8 cellular contexts compared by ENCODE assay signal in the genomic region with DNA sequence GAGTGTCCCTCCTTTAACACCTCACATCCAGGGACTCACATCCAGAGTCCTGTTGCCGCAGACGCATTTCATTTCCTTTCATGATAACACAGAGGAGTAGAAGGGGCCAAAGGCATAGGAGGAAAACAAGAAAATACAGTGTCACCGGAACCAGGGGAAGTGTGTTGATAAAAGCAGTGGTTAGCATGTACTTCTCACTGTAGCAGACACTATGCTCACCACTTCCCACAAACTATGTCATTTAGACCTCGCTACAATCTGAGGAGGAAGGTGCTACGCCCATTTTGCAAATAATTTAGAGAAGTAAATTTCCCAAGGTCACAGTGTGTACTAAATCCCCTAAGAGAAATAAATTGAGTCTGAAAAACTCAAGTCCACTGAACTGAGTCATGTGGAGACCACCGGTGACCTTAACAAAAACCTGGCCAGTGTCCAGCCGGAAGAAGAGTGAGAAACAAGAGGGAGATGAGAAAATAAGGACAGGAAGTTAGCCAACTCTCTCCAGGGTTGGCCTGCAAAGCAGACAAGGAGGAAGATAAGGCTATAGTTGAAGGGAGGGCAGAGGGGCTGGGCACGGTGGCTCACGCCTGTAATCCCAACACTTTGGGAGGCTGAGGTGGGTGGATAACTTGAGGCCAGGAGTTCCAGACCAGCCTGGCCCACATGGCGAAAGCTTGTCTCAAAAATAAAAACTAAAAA. TPM values are rescaled to one million over a fixed set of nuclear protein-coding genes. Genes with fewer than 3 reads are reported as not detected.
DNase-seq lines count a peak whose midpoint lies in the region; ATAC-seq and TF ChIP-seq lines count a peak whose summit lies in the region.

No MANE protein-coding gene starts in this region.

- peaks cover 0 to 1% of the 10 kb centered on the region in 2 donors for H3K36me3 Mint-ChIP-seq in activated T-cell treated with anti-CD3 and anti-CD28 coated beads, Interleukin-2, amount 50 U/mL, for 72 hours (ENCODE audit: insufficient read depth in 2 of 2)
- H3K36me3 Mint-ChIP-seq in activated naive CD4-positive, alpha-beta T cell treated with anti-CD3 and anti-CD28 coated beads, Interleukin-2, amount 50 U/mL, for 72 hours: peaks cover 0 to 6% of the 10 kb centered on the region in 2 donors
- H3K36me3 Mint-ChIP-seq in nephron (ENCODE audit: low read depth): peaks cover 4% of the 10 kb centered on the region

- peak overlapping the region; percentile 22 for H3K27ac Mint-ChIP-seq in activated T-cell treated with anti-CD3 and anti-CD28 coated beads, Interleukin-2, amount 50 U/mL, for 72 hours
- H3K27ac Mint-ChIP-seq in activated naive CD4-positive, alpha-beta T cell treated with anti-CD3 and anti-CD28 coated beads, Interleukin-2, amount 50 U/mL, for 72 hours: peak overlapping the region; percentile 17 to 63
- peak overlapping the region; percentile 21 to 35 (median 24) for H3K27ac Mint-ChIP-seq in nephron

- DNase-seq in activated T-cell treated with anti-CD3 and anti-CD28 coated beads, Interleukin-2, amount 50 U/mL, for 72 hours: peak in 1 of 2 donors; percentile 5
- DNase-seq in activated T-cell treated with anti-CD3 and anti-CD28 coated beads for 4 hours (no peak), SHP77 treated with DMSO at 0.1 percent for 48 hours (lab: John Stamatoyannopoulos, UW) (no peak)
- no peak for DNase-seq in activated naive CD4-positive, alpha-beta T cell treated with anti-CD3 and anti-CD28 coated beads, Interleukin-2, amount 50 U/mL, for 72 hours (ENCODE audit: low spot score in 2 of 2)

- H3K27me3 Mint-ChIP-seq in activated T-cell treated with anti-CD3 and anti-CD28 coated beads, Interleukin-2, amount 50 U/mL, for 72 hours (ENCODE audit: low read depth): peaks cover 30% of the 10 kb centered on the region
- no peaks in the 10 kb centered on the region for H3K27me3 Mint-ChIP-seq in nephron (ENCODE audit: low read depth)

- peaks cover 13% of the 10 kb centered on the region for H3K4me1 Mint-ChIP-seq in activated T-cell treated with anti-CD3 and anti-CD28 coated beads, Interleukin-2, amount 50 U/mL, for 72 hours (ENCODE audit: low read depth)
- peaks cover 38% of the 10 kb centered on the region for H3K4me1 Mint-ChIP-seq in nephron

- ATAC-seq in activated T-cell treated with anti-CD3 and anti-CD28 coated beads, Interleukin-2, amount 50 U/mL, for 72 hours (replicated peaks in 1 of 2): peak; percentile 66 to 81
- ATAC-seq in HG03139 (IDR thresholded peaks at IDR 0.05; ENCODE audit: unreplicated experiment): peak; percentile 74
- peak in 1 of 2 donors; percentile 67 for ATAC-seq in activated naive CD4-positive, alpha-beta T cell treated with anti-CD3 and anti-CD28 coated beads, Interleukin-2, amount 50 U/mL, for 72 hours
- no peak for ATAC-seq in HG03521 (IDR thresholded peaks at IDR 0.05; ENCODE audit: unreplicated experiment)
- ATAC-seq in HG03280 (IDR thresholded peaks at IDR 0.05; ENCODE audit: unreplicated experiment): no peak

- H3K4me3 Mint-ChIP-seq in activated T-cell treated with anti-CD3 and anti-CD28 coated beads, Interleukin-2, amount 50 U/mL, for 72 hours: peak overlapping the region; percentile 14 to 38
- no peak overlapping the region for H3K4me3 Mint-ChIP-seq in nephron

- peaks cover 2 to 3% of the 10 kb centered on the region in 2 donors for H3K9me3 Mint-ChIP-seq in activated T-cell treated with anti-CD3 and anti-CD28 coated beads, Interleukin-2, amount 50 U/mL, for 72 hours
- peaks cover 0 to 4% of the 10 kb centered on the region in 2 donors for H3K9me3 Mint-ChIP-seq in activated naive CD4-positive, alpha-beta T cell treated with anti-CD3 and anti-CD28 coated beads, Interleukin-2, amount 50 U/mL, for 72 hours
- H3K9me3 Mint-ChIP-seq in nephron: peaks cover 2% of the 10 kb centered on the region

- TF ChIP-seq CTCF in nephron (IDR thresholded peaks at IDR 0.05; ENCODE audit: unreplicated experiment in 3 of 3): no peak

RNA-seq across cellular contexts. Expression of a gene that starts 25.8 kb away (rescaled TPM):
- 1 to 10 TPM in 1 of 2 donors, under 1 TPM in 1; 0.77 to 1.6 TPM for total RNA-seq in activated T-cell treated with anti-CD3 and anti-CD28 coated beads, Interleukin-2, amount 50 U/mL, for 72 hours
- not detected for total RNA-seq in activated naive CD4-positive, alpha-beta T cell treated with anti-CD3 and anti-CD28 coated beads, Interleukin-2, amount 50 U/mL, for 72 hours

Comparison
In these comparisons a context has a peak if more than half of its experiments do, and no peak if none do; other contexts are left out.
1. ATAC-seq: peak in activated T-cell treated with anti-CD3 and anti-CD28 coated beads, Interleukin-2, amount 50 U/mL, for 72 hours (2 of 2) and HG03139 (single experiment); none in HG03521 (single experiment) and HG03280 (single experiment).
2. H3K4me3 Mint-ChIP-seq: peak in activated T-cell treated with anti-CD3 and anti-CD28 coated beads, Interleukin-2, amount 50 U/mL, for 72 hours (2 of 2); none in nephron (0 of 3).
3. Peak in every context shown above with its lines, with median percentiles within 50 percentile points of each other: H3K27ac Mint-ChIP-seq.